Comparison of ENCODE assay signal across 28 cellular contexts in the genomic region with DNA sequence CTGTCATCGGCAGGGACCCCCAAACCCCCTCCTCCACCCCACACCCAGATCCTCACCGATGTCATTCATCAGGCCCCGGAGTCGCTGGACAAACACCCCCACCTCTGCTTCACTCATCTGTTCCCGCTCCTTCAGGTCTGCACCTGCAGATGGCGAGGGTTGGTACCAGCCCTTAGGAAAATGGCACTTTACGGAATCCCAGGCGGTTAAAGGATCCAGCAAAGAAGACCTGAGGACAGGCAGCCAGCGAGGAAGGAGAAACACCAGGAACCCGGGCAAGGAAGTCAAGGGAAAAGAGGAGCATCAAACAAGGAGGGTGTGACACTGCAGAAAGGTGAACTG.
"Had no signal": no experiment of that assay in that cellular context is flagged by ENCODE, and none has a peak within 500 bp of the region (broad histone marks: within the 10 kb centered on the region; RNA-seq: fewer than 3 reads in every experiment).

No MANE protein-coding gene starts in this region.

- H3K27me3 ChIP-seq: neutrophil, suprapubic skin, tibial artery, upper lobe of right lung had no signal

- H3K27me3 Mint-ChIP-seq: naive thymus-derived CD4-positive, alpha-beta T cell; stimulated activated naive CD8-positive, alpha-beta T cell treated with anti-CD3 and anti-CD28 coated beads, Interleukin-15, Interleukin-2, amounts not matched to agents 100 ng/mL and 50 ng/mL, for 24 hours had no signal

- DNase-seq: hippocampal formation; kidney glomerular epithelial cell; left cardiac atrium; mesendoderm; midbrain; mucosa of descending colon; naive thymus-derived CD4-positive, alpha-beta T cell; occipital lobe; psoas muscle; stimulated activated CD4-positive, alpha-beta T cell treated with anti-CD3 and anti-CD28 coated beads, Interleukin-12 subunit alpha, Interleukin-12 subunit beta, amount 100 ng/mL, for 4 hours; stimulated activated CD4-positive, alpha-beta T cell treated with anti-CD3 and anti-CD28 coated beads, Interleukin-15, amount 100 ng/mL, for 24 hours; stimulated activated CD4-positive, alpha-beta T cell treated with anti-CD3 and anti-CD28 coated beads, Interleukin-2, amount 100 ng/mL, for 24 hours; stimulated activated CD4-positive, alpha-beta T cell treated with anti-CD3 and anti-CD28 coated beads, Interleukin-4, amount 100 ng/mL, for 1 hour; stimulated activated naive CD4-positive, alpha-beta T cell; tibial artery; upper lobe of right lung had no signal

- H3K4me3 Mint-ChIP-seq: naive thymus-derived CD4-positive, alpha-beta T cell; nephron; neural crest cell; stimulated activated naive CD8-positive, alpha-beta T cell treated with anti-CD3 and anti-CD28 coated beads, Interleukin-15, Interleukin-2, amounts not matched to agents 100 ng/mL and 50 ng/mL, for 24 hours had no signal

- H3K9me3 ChIP-seq: mucosa of descending colon, neutrophil, psoas muscle, suprapubic skin, thoracic aorta, tibial artery, upper lobe of right lung had no signal

- ATAC-seq: mucosa of descending colon; naive thymus-derived CD4-positive, alpha-beta T cell; psoas muscle; sciatic nerve; upper lobe of right lung had no signal

- H3K36me3 ChIP-seq: neutrophil had no signal

- H3K9me3 Mint-ChIP-seq: naive thymus-derived CD4-positive, alpha-beta T cell; nephron; neural crest cell; stimulated activated naive CD8-positive, alpha-beta T cell treated with anti-CD3 and anti-CD28 coated beads, Interleukin-15, Interleukin-2, amounts not matched to agents 100 ng/mL and 50 ng/mL, for 24 hours had no signal

- H3K79me2 ChIP-seq: parathyroid adenoma had no signal

- FAIRE-seq: keratinocyte, urothelium cell line had no signal

- H3K27ac Mint-ChIP-seq: naive thymus-derived CD4-positive, alpha-beta T cell; nephron; stimulated activated naive CD8-positive, alpha-beta T cell treated with anti-CD3 and anti-CD28 coated beads, Interleukin-15, Interleukin-2, amounts not matched to agents 100 ng/mL and 50 ng/mL, for 24 hours had no signal

- H3K27ac ChIP-seq: neutrophil, parathyroid adenoma, psoas muscle, skin epidermis, suprapubic skin, thoracic aorta, tibial artery, upper lobe of right lung had no signal

- H3K4me1 ChIP-seq: parathyroid adenoma, suprapubic skin, upper lobe of right lung had no signal

- H3K4me1 Mint-ChIP-seq: nephron had no signal

- H3K4me3 ChIP-seq: lung, mucosa of descending colon, psoas muscle, skin epidermis, suprapubic skin, thoracic aorta, tibial artery, upper lobe of right lung had no signal

- H2AFZ ChIP-seq: parathyroid adenoma had no signal

- H3K9ac ChIP-seq: parathyroid adenoma had no signal
